8 cellular contexts compared by ENCODE assay signal in the genomic region with DNA sequence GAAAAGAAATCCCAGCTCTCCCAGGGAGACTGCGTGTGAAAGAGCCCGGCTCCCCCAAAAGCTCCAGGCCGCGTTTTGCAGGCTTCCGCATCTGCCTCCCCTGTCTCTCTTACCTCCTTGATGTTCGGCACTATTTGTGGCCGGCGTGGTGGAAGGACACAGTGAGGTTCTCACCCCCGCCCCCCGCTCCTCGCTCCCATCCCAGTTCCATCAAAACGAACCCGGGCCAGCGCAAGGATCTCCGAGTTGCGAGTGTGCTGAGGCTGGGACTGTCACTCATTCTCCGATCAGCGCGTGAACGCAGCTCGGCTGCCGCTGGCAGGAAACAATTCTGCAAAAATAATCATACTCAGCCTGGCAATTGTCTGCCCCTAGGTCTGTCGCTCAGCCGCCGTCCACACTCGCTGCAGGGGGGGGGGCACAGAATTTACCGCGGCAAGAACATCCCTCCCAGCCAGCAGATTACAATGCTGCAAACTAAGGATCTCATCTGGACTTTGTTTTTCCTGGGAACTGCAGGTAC. TPM values are rescaled to one million over a fixed set of nuclear protein-coding genes. Genes with fewer than 3 reads are reported as not detected.
DNase-seq lines count a peak whose midpoint lies in the region; ATAC-seq and TF ChIP-seq lines count a peak whose summit lies in the region.

A gene (plus strand): TSS at position 275 of the 523 bp plus-strand sequence.

- no peak for TF ChIP-seq CTCF in thoracic aorta (IDR thresholded peaks at IDR 0.05)

- CTCF ChIA-PET in activated CD4-positive, alpha-beta memory T cell treated with anti-CD3 and anti-CD28 coated beads for 36 hours (lab: Charles Lee), result no interaction called here

- ATAC-seq in thoracic aorta (ENCODE audit: insufficient number of reproducible peaks, low FRiP score, low read depth), result no peak

- H3K36me3 Mint-ChIP-seq in activated CD4-positive, alpha-beta memory T cell treated with anti-CD3 and anti-CD28 coated beads for 36 hours, result no peaks in the 10 kb centered on the region

- H3K27ac Mint-ChIP-seq in activated CD4-positive, alpha-beta memory T cell treated with anti-CD3 and anti-CD28 coated beads for 36 hours, result no peak within 1 kb of the TSS

- peak within 1 kb of the TSS; percentile 89 for H3K4me3 ChIP-seq in thoracic aorta

- no peaks in the 10 kb centered on the region for H3K36me3 ChIP-seq in thoracic aorta

- intact Hi-C loops in activated CD4-positive, alpha-beta memory T cell treated with anti-CD3 and anti-CD28 coated beads for 36 hours (cut with micrococcal nuclease), result no loop called here

- peaks cover 13% of the 10 kb centered on the region for H3K4me1 Mint-ChIP-seq in activated CD4-positive, alpha-beta memory T cell treated with anti-CD3 and anti-CD28 coated beads for 36 hours (ENCODE audit: low read depth)

- peak within 1 kb of the TSS; percentile 30 to 55 for H3K27ac ChIP-seq in thoracic aorta

- no peaks in the 10 kb centered on the region for H3K9me3 ChIP-seq in thoracic aorta

- no peaks in the 10 kb centered on the region for H3K27me3 ChIP-seq in thoracic aorta (replicated peaks; ENCODE audit: insufficient read depth)

- DNase-seq in activated T-cell treated with anti-CD3 and anti-CD28 coated beads for 24 hours (ENCODE audit: low read depth) (peak; percentile 14), NCI-H2107 treated with DMSO at 0.1 percent for 48 hours (lab: John Stamatoyannopoulos, UW; ENCODE audit: unreplicated experiment) (peak; percentile 89), fibroblast of peridontal ligament (ENCODE audit: extremely low read depth) (peak; percentile 27), mucosa of gallbladder (ENCODE audit: low spot score) (peak; percentile 51), thoracic aorta (ENCODE audit: low spot score) (peak; percentile 5)
- no peak for DNase-seq in activated T-cell treated with anti-CD3 and anti-CD28 coated beads, Interleukin-2, amount 50 U/mL, for 1 hour
- DNase-seq in activated CD4-positive, alpha-beta memory T cell treated with anti-CD3 and anti-CD28 coated beads for 36 hours, result peak; percentile 34
- no peak for DNase-seq in central memory CD4-positive, alpha-beta T cell

- POLR2A ChIA-PET in activated CD4-positive, alpha-beta memory T cell treated with anti-CD3 and anti-CD28 coated beads for 36 hours (lab: Charles Lee), result interaction anchor here (0.7 kb wide), 1 partner anchor 21 kb away, joined by 3 read pairs; no protein-coding TSS in a partner anchor

- H3K9me3 Mint-ChIP-seq in activated CD4-positive, alpha-beta memory T cell treated with anti-CD3 and anti-CD28 coated beads for 36 hours, result no peaks in the 10 kb centered on the region

- peak within 1 kb of the TSS; percentile 53 for H3K4me3 Mint-ChIP-seq in activated CD4-positive, alpha-beta memory T cell treated with anti-CD3 and anti-CD28 coated beads for 36 hours

- H3K4me1 ChIP-seq in thoracic aorta (ENCODE audit: control insufficient read depth in 1 of 2, low read depth in 2 of 2), result peaks cover 0 to 5% of the 10 kb centered on the region in 2 donors

- peaks cover 53% of the 10 kb centered on the region for H3K27me3 Mint-ChIP-seq in activated CD4-positive, alpha-beta memory T cell treated with anti-CD3 and anti-CD28 coated beads for 36 hours

RNA-seq across cellular contexts. Expression of the gene that starts here (rescaled TPM):
- total RNA-seq in activated CD4-positive, alpha-beta memory T cell treated with anti-CD3 and anti-CD28 coated beads for 36 hours, result not detected
- total RNA-seq in mucosa of gallbladder, result 20.3 TPM
- 10 to 100 TPM; 42.0 to 69.2 TPM for total RNA-seq in thoracic aorta

Comparison
In these comparisons a context has a peak if more than half of its experiments do, and no peak if none do; other contexts are left out.
1. RNA of the gene that starts here (total RNA-seq): 42.0 to 69.2 TPM in thoracic aorta and 20.3 TPM in mucosa of gallbladder (single experiment); not detected in activated CD4-positive, alpha-beta memory T cell treated with anti-CD3 and anti-CD28 coated beads for 36 hours; every median in the first group is over 10 times any median in the second.
2. DNase-seq: peak in activated T-cell treated with anti-CD3 and anti-CD28 coated beads for 24 hours (single experiment), NCI-H2107 treated with DMSO at 0.1 percent for 48 hours (single experiment), fibroblast of peridontal ligament (single experiment), mucosa of gallbladder (single experiment) and thoracic aorta (single experiment); none in activated T-cell treated with anti-CD3 and anti-CD28 coated beads, Interleukin-2, amount 50 U/mL, for 1 hour (single experiment) and central memory CD4-positive, alpha-beta T cell (single experiment).
3. Peak in DNase-seq in activated CD4-positive, alpha-beta memory T cell treated with anti-CD3 and anti-CD28 coated beads for 36 hours; RNA of the gene not detected or under 1 TPM.